In the genomic region with DNA sequence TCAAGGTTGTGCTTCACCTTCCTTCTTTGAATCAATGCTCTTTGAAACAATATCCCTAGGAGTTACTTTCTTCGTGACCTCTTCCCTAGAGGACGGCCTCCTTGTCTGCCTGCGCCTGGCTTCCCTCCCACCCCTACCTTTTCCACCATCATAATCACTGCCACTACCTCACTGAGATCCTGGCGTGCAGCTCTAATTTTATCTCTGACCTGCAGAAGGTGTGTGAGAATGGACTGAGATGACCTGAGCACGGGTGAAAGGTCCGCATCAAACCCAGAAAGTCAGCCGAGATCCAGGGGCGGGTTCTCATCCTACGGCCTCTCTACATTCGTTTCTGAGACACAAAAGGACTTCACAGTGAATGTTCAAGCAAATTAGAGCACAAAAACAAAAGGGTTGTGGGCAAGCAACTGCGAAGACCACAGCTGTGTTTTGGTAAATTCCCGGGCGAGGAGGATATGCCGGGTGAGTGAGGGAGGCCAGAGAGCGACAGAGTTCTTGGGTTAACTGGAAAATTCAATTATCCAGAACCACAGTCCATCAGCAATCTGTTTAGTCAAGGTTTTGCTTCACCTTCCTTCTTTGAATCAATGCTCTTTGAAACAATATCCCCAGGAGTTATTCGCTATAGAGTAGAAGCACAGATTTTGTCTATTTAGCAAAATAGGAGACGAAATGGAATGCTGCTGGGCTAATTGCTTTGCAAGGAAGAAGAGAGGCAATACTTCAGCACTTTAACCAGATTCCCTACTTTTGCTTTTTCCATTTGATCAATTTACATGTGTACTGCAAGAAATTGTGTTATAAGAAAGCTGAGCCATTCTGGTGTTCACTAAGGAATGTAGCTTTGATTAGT, we compare ENCODE assay signal across 19 cellular contexts.
DNase-seq lines count a peak whose midpoint lies in the region; ATAC-seq and TF ChIP-seq lines count a peak whose summit lies in the region.
"Had no signal": no experiment of that assay in that cellular context is flagged by ENCODE, and none has a peak within 500 bp of the region (broad histone marks: within the 10 kb centered on the region; RNA-seq: fewer than 3 reads in every experiment).

No MANE protein-coding gene starts in this region.

- H2AK5ac ChIP-seq in neuronal stem cell (ENCODE audit: low read depth, low read length) = no peak overlapping the region

- no peak overlapping the region for H2BK5ac ChIP-seq in neuronal stem cell (ENCODE audit: low read length)

- H3K9me3 Mint-ChIP-seq in CD8-positive, alpha-beta T cell = no peaks in the 10 kb centered on the region

- intact Hi-C loops in CD8-positive, alpha-beta T cell (cut with DNase I, micrococcal nuclease) = no loop called here

- H3K27me3 ChIP-seq in GM23248 (replicated peaks; ENCODE audit: insufficient read depth) (no peaks in the 10 kb centered on the region), adipocyte (replicated peaks; ENCODE audit: control insufficient read depth, insufficient read depth, low read length) (no peaks in the 10 kb centered on the region), neuronal stem cell (ENCODE audit: control insufficient read depth in 3 of 3, insufficient read depth in 3 of 3, low read depth in 1 of 3, low read length in 3 of 3) (no peaks in the 10 kb centered on the region)
- no peaks in the 10 kb centered on the region for H3K27me3 ChIP-seq in CD8-positive, alpha-beta T cell (ENCODE audit: insufficient read depth, low read length)

- H3K23ac ChIP-seq in neuronal stem cell (ENCODE audit: low read depth, low read length, poor library complexity) = no peak overlapping the region

- no peaks in the 10 kb centered on the region for H3K9me3 ChIP-seq in GM23248 (ENCODE audit: low read depth)
- peaks cover 5% of the 10 kb centered on the region for H3K9me3 ChIP-seq in adipocyte (ENCODE audit: control insufficient read depth, low read length)
- peaks cover 0 to 24% of the 10 kb centered on the region in 2 donors for H3K9me3 ChIP-seq in neuronal stem cell (replicated peaks in 1 of 2; ENCODE audit: control insufficient read depth in 2 of 2, insufficient read depth in 1 of 2, low read depth in 1 of 2, low read length in 2 of 2)
- H3K9me3 ChIP-seq in CD8-positive, alpha-beta T cell (ENCODE audit: low read length) = no peaks in the 10 kb centered on the region
- H3K9me3 ChIP-seq: SK-N-SH had no signal

- no peaks in the 10 kb centered on the region for H3K36me3 ChIP-seq in GM23248 (ENCODE audit: low read depth)
- H3K36me3 ChIP-seq in adipocyte (ENCODE audit: control insufficient read depth, insufficient read depth, low read length, severe bottlenecking) = no peaks in the 10 kb centered on the region
- H3K36me3 ChIP-seq in neuronal stem cell (replicated peaks in 1 of 2; ENCODE audit: control insufficient read depth in 2 of 2, insufficient read depth in 2 of 2, low read length in 2 of 2) = no peaks in the 10 kb centered on the region
- no peaks in the 10 kb centered on the region for H3K36me3 ChIP-seq in CD8-positive, alpha-beta T cell (ENCODE audit: insufficient read depth, low read length)

- no peaks in the 10 kb centered on the region for H3K79me1 ChIP-seq in neuronal stem cell (ENCODE audit: low read depth, low read length)

- peaks cover 6% of the 10 kb centered on the region; the same call in 1 of the 2 replicates for H3F3A ChIP-seq in GM23248 (ENCODE audit: insufficient read depth)

- H3K4me2 ChIP-seq in GM23248 (ENCODE audit: unreplicated experiment) (no peak overlapping the region), neuronal stem cell (ENCODE audit: insufficient read depth, low read length, poor library complexity, severe bottlenecking) (no peak overlapping the region)
- H3K4me2 ChIP-seq: KMS-11, SK-N-SH had no signal

- WGBS in GM23248 (ENCODE audit: low coverage in 1 of 2, low lambda C conversion rate in 2 of 2, missing lambda C conversion rate in 2 of 2), 2 experiments = 86 to 88% methylated on average over 17 of the region's 17 CpGs
- WGBS in neuronal stem cell (ENCODE audit: extremely low coverage in 2 of 2, insufficient read length in 2 of 2, insufficient replicate concordance in 1 of 2), 2 donors = no CpG with 5 or more reads among the region's 17 CpGs

- no peak overlapping the region for H3K27ac Mint-ChIP-seq in CD8-positive, alpha-beta T cell
- H3K27ac Mint-ChIP-seq: CD4-positive, CD25-positive, alpha-beta regulatory T cell had no signal

- H3K4me1 ChIP-seq in GM23248 (ENCODE audit: insufficient read depth) = peaks cover 15% of the 10 kb centered on the region
- peaks cover 28% of the 10 kb centered on the region for H3K4me1 ChIP-seq in adipocyte (ENCODE audit: control insufficient read depth, insufficient read depth, low read length)
- peaks cover 0 to 10% of the 10 kb centered on the region in 2 donors for H3K4me1 ChIP-seq in neuronal stem cell (ENCODE audit: control insufficient read depth in 2 of 2, insufficient read depth in 1 of 2, low read depth in 1 of 2, low read length in 2 of 2)
- H3K4me1 ChIP-seq in CD8-positive, alpha-beta T cell (ENCODE audit: insufficient read depth, low read length) = no peaks in the 10 kb centered on the region

- CTCF ChIA-PET in CD8-positive, alpha-beta T cell (lab: Charles Lee) = interaction anchor here (0.9 kb wide), 1 partner anchor 245 kb away, joined by 4 read pairs; no protein-coding TSS in a partner anchor

- H4K20me1 ChIP-seq in GM23248 (ENCODE audit: insufficient read depth) = no peaks in the 10 kb centered on the region

- TF ChIP-seq CTCF in CD8-positive, alpha-beta T cell (IDR thresholded peaks at IDR 0.05) = no peak

- no peak overlapping the region for H4K91ac ChIP-seq in neuronal stem cell (ENCODE audit: low read depth, low read length, poor library complexity)

- no peak overlapping the region for H2BK120ac ChIP-seq in neuronal stem cell (ENCODE audit: low read depth, low read length)

- H3K27ac ChIP-seq in GM23248 = peak overlapping the region; percentile 41
- no peak overlapping the region for H3K27ac ChIP-seq in neuronal stem cell (replicated peaks; ENCODE audit: low read length)
- no peak overlapping the region for H3K27ac ChIP-seq in CD8-positive, alpha-beta T cell (ENCODE audit: low read depth, low read length)
- H3K27ac ChIP-seq: HL-60, KMS-11 had no signal

- no peak for ATAC-seq in CD8-positive, alpha-beta T cell
- ATAC-seq: PC-3 had no signal

- H3K9me2 ChIP-seq in GM23248 (ENCODE audit: insufficient read depth) = no peaks in the 10 kb centered on the region
- H3K9me2 ChIP-seq: SK-N-SH had no signal

- peak; percentile 8 for DNase-seq in GM23248
- no peak for DNase-seq in adipocyte (ENCODE audit: low read depth)
- peak; percentile 3 for DNase-seq in kidney tubule cell (ENCODE audit: low spot score)
- no peak for DNase-seq in neuronal stem cell (ENCODE audit: low spot score)
- no peak for DNase-seq in NCI-H82 treated with DMSO at 0.1 percent for 48 hours (lab: John Stamatoyannopoulos, UW; ENCODE audit: unreplicated experiment)
- no peak for DNase-seq in T1000 (lab: John Stamatoyannopoulos, UW)
- no peak for DNase-seq in NCI-H1048 (lab: John Stamatoyannopoulos, UW)
- no peak for DNase-seq in CD8-positive, alpha-beta T cell
- DNase-seq: ACHN; CD4-positive, CD25-positive, alpha-beta regulatory T cell; DMS79 treated with DMSO at 0.1 percent for 48 hours; H7; NCI-H2029; NCI-H2227 treated with DMSO at 0.1 percent for 48 hours; NCI-H526 treated with DMSO at 0.1 percent for 48 hours; PC-3; SK-N-SH had no signal

- H3K4me3 Mint-ChIP-seq in CD8-positive, alpha-beta T cell = no peak overlapping the region
- H3K4me3 Mint-ChIP-seq: CD4-positive, CD25-positive, alpha-beta regulatory T cell had no signal

- no peak overlapping the region for H2BK12ac ChIP-seq in neuronal stem cell (ENCODE audit: low read length)

- no peak overlapping the region for H3K14ac ChIP-seq in neuronal stem cell (ENCODE audit: low read length)

- H3K27me3 Mint-ChIP-seq in CD8-positive, alpha-beta T cell (ENCODE audit: low read depth) = peaks cover 13% of the 10 kb centered on the region

- peak overlapping the region; percentile 3 for H3K18ac ChIP-seq in neuronal stem cell (ENCODE audit: low read length)

- H4K8ac ChIP-seq in neuronal stem cell (ENCODE audit: low read depth, low read length) = no peak overlapping the region

- peak overlapping the region; percentile 36 for H3K9ac ChIP-seq in GM23248
- H3K9ac ChIP-seq in adipocyte (ENCODE audit: low read length) = peak overlapping the region; percentile 31
- H3K9ac ChIP-seq in neuronal stem cell (ENCODE audit: low read depth, low read length, poor library complexity) = no peak overlapping the region
- H3K9ac ChIP-seq: KMS-11, SK-N-SH had no signal

- no peaks in the 10 kb centered on the region for H3K4me1 Mint-ChIP-seq in CD8-positive, alpha-beta T cell (ENCODE audit: low read depth)
- H3K4me1 Mint-ChIP-seq: CD4-positive, CD25-positive, alpha-beta regulatory T cell had no signal

- H3K36me3 Mint-ChIP-seq in CD8-positive, alpha-beta T cell = no peaks in the 10 kb centered on the region
- H3K36me3 Mint-ChIP-seq: CD4-positive, CD25-positive, alpha-beta regulatory T cell had no signal

- no peaks in the 10 kb centered on the region for H3K79me2 ChIP-seq in GM23248 (ENCODE audit: insufficient read depth)

- no peak overlapping the region for H3K4ac ChIP-seq in neuronal stem cell (ENCODE audit: low read length)

- POLR2A ChIA-PET in CD8-positive, alpha-beta T cell (lab: Charles Lee) = no interaction called here

- H2BK15ac ChIP-seq in neuronal stem cell (ENCODE audit: low read length) = no peak overlapping the region

- in situ Hi-C loops in GM23248 (cut with MboI) = no loop called here

- no peak overlapping the region for H3K4me3 ChIP-seq in GM23248
- no peak overlapping the region for H3K4me3 ChIP-seq in adipocyte (ENCODE audit: low read length)
- no peak overlapping the region for H3K4me3 ChIP-seq in neuronal stem cell (ENCODE audit: low read length in 2 of 2)
- no peak overlapping the region for H3K4me3 ChIP-seq in CD8-positive, alpha-beta T cell (ENCODE audit: low read depth, low read length)

- H2AFZ ChIP-seq in GM23248 (peak overlapping the region; percentile 26), neuronal stem cell (ENCODE audit: low read length) (peak overlapping the region; percentile 2)

Comparison
In these comparisons a context has a peak if more than half of its experiments do, and no peak if none do; other contexts are left out.
1. DNase-seq: peak in GM23248 (single experiment) and kidney tubule cell (single experiment); none in adipocyte (single experiment), neuronal stem cell (single experiment), NCI-H82 treated with DMSO at 0.1 percent for 48 hours (single experiment), T1000 (single experiment), NCI-H1048 (single experiment) and CD8-positive, alpha-beta T cell (0 of 7).